Comparison of ENCODE assay signal across 27 cellular contexts in the genomic region with DNA sequence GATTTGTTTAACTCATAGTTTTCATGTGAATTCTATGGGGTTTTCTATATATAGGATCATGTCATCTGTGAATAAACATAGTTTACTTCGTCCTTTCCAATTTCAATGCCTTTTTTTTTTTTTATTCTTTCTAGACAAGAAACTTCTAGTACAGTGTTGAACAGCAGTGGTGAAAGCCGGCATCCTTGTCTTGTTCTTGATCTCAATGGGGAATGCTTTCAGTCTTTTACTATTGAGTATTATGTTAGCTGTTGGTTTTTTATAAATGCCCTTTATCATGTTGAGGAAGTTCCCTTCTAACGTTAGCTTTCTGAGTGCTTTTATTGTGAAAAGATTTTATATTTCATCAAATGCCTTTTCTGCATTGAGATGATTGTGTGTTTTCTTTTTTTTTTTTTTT.
"Had no signal": no experiment of that assay in that cellular context is flagged by ENCODE, and none has a peak within 500 bp of the region (broad histone marks: within the 10 kb centered on the region; RNA-seq: fewer than 3 reads in every experiment).

No MANE protein-coding gene starts in this region.

- DNase-seq: activated CD4-positive, alpha-beta memory T cell treated with anti-CD3 and anti-CD28 coated beads for 36 hours; activated CD4-positive, alpha-beta T cell treated with anti-CD3 and anti-CD28 coated beads, Interleukin-2, amount 10 ng/mL, durations not matched to agents 24 days and 14 days; activated CD4-positive, CD25-positive, alpha-beta regulatory T cell treated with anti-CD3 and anti-CD28 coated beads, Interleukin-2, amount 50 U/mL, for 72 hours; activated CD8-positive, alpha-beta memory T cell treated with anti-CD3 and anti-CD28 coated beads, Interleukin-2, amount 50 U/mL, for 48 hours; activated naive CD8-positive, alpha-beta T cell treated with anti-CD3 and anti-CD28 coated beads, Interleukin-2, amount 50 U/mL, for 24 hours; activated T-cell treated with anti-CD3 and anti-CD28 coated beads, Interleukin-2, amount 50 U/mL, for 24 hours; colonic mucosa; effector CD8-positive, alpha-beta T cell; esophagus squamous epithelium; left lung; lower lobe of right lung; mesendoderm; mucosa of descending colon; pancreas; stimulated activated CD4-positive, alpha-beta T cell treated with anti-CD3 and anti-CD28 coated beads, Interleukin-15, amount 100 ng/mL, for 24 hours; stimulated activated CD4-positive, alpha-beta T cell treated with anti-CD3 and anti-CD28 coated beads, Interleukin-2, amount 100 ng/mL, for 24 hours; stimulated activated naive CD4-positive, alpha-beta T cell; tibial artery; upper lobe of right lung; WERI-Rb-1 had no signal

- H3K36me3 Mint-ChIP-seq: activated CD4-positive, alpha-beta memory T cell treated with anti-CD3 and anti-CD28 coated beads for 36 hours; activated naive CD4-positive, alpha-beta T cell treated with anti-CD3 and anti-CD28 coated beads, Interleukin-2, amount 50 U/mL, for 24 hours; natural killer cell treated with Interleukin-12 subunit alpha and Interleukin-12 subunit beta and Interleukin-15 and Interleukin-18, amount 100 ng/mL, for 72 hours had no signal

- H3K27me3 ChIP-seq: colonic mucosa, esophagus squamous epithelium, left lung, neutrophil, pancreas, right atrium auricular region, suprapubic skin, tibial artery, upper lobe of right lung had no signal

- H3K4me3 Mint-ChIP-seq: activated CD4-positive, alpha-beta memory T cell treated with anti-CD3 and anti-CD28 coated beads for 36 hours; activated CD4-positive, alpha-beta T cell treated with anti-CD3 and anti-CD28 coated beads, Interleukin-2, amount 10 ng/mL, durations not matched to agents 24 days and 14 days; activated naive CD4-positive, alpha-beta T cell treated with anti-CD3 and anti-CD28 coated beads, Interleukin-2, amount 50 U/mL, for 24 hours; activated naive CD8-positive, alpha-beta T cell treated with anti-CD3 and anti-CD28 coated beads, Interleukin-2, amount 50 U/mL, for 24 hours; activated T-cell treated with anti-CD3 and anti-CD28 coated beads, Interleukin-2, amount 50 U/mL, for 24 hours; activated T-helper 17 cell treated with anti-CD3 and anti-CD28 coated beads, Interleukin-2, amount 50 U/mL, for 72 hours; central memory CD8-positive, alpha-beta T cell; natural killer cell treated with Interleukin-12 subunit alpha and Interleukin-12 subunit beta and Interleukin-15 and Interleukin-18, amount 100 ng/mL, for 72 hours had no signal

- H3K9me3 ChIP-seq: colonic mucosa, esophagus squamous epithelium, left lung, lower lobe of right lung, mucosa of descending colon, neutrophil, pancreas, right atrium auricular region, suprapubic skin, tibial artery, upper lobe of right lung had no signal

- H3K4me1 ChIP-seq: colonic mucosa had no signal

- H3K36me3 ChIP-seq: colonic mucosa, esophagus squamous epithelium, left lung, lower lobe of right lung, pancreas, right atrium auricular region, suprapubic skin, tibial artery, upper lobe of right lung, WERI-Rb-1 had no signal

- H3K27me3 Mint-ChIP-seq: activated CD4-positive, alpha-beta memory T cell treated with anti-CD3 and anti-CD28 coated beads for 36 hours; activated CD4-positive, alpha-beta T cell treated with anti-CD3 and anti-CD28 coated beads, Interleukin-2, amount 10 ng/mL, durations not matched to agents 24 days and 14 days; activated naive CD4-positive, alpha-beta T cell treated with anti-CD3 and anti-CD28 coated beads, Interleukin-2, amount 50 U/mL, for 24 hours; activated naive CD8-positive, alpha-beta T cell treated with anti-CD3 and anti-CD28 coated beads, Interleukin-2, amount 50 U/mL, for 24 hours; activated T-cell treated with anti-CD3 and anti-CD28 coated beads, Interleukin-2, amount 50 U/mL, for 24 hours; activated T-helper 17 cell treated with anti-CD3 and anti-CD28 coated beads, Interleukin-2, amount 50 U/mL, for 72 hours; central memory CD8-positive, alpha-beta T cell; natural killer cell treated with Interleukin-12 subunit alpha and Interleukin-12 subunit beta and Interleukin-15 and Interleukin-18, amount 100 ng/mL, for 72 hours had no signal

- H3K27ac Mint-ChIP-seq: activated CD4-positive, alpha-beta memory T cell treated with anti-CD3 and anti-CD28 coated beads for 36 hours; activated CD4-positive, alpha-beta T cell treated with anti-CD3 and anti-CD28 coated beads, Interleukin-2, amount 10 ng/mL, durations not matched to agents 24 days and 14 days; activated naive CD8-positive, alpha-beta T cell treated with anti-CD3 and anti-CD28 coated beads, Interleukin-2, amount 50 U/mL, for 24 hours; activated T-cell treated with anti-CD3 and anti-CD28 coated beads, Interleukin-2, amount 50 U/mL, for 24 hours; natural killer cell treated with Interleukin-12 subunit alpha and Interleukin-12 subunit beta and Interleukin-15 and Interleukin-18, amount 100 ng/mL, for 72 hours had no signal

- H3K9me3 Mint-ChIP-seq: activated CD4-positive, alpha-beta memory T cell treated with anti-CD3 and anti-CD28 coated beads for 36 hours; activated CD4-positive, alpha-beta T cell treated with anti-CD3 and anti-CD28 coated beads, Interleukin-2, amount 10 ng/mL, durations not matched to agents 24 days and 14 days; activated naive CD4-positive, alpha-beta T cell treated with anti-CD3 and anti-CD28 coated beads, Interleukin-2, amount 50 U/mL, for 24 hours; activated naive CD8-positive, alpha-beta T cell treated with anti-CD3 and anti-CD28 coated beads, Interleukin-2, amount 50 U/mL, for 24 hours; activated T-cell treated with anti-CD3 and anti-CD28 coated beads, Interleukin-2, amount 50 U/mL, for 24 hours; activated T-helper 17 cell treated with anti-CD3 and anti-CD28 coated beads, Interleukin-2, amount 50 U/mL, for 72 hours; central memory CD8-positive, alpha-beta T cell; natural killer cell treated with Interleukin-12 subunit alpha and Interleukin-12 subunit beta and Interleukin-15 and Interleukin-18, amount 100 ng/mL, for 72 hours had no signal

- H3K4me3 ChIP-seq: colonic mucosa, esophagus squamous epithelium, left lung, lower lobe of right lung, mucosa of descending colon, pancreas, right atrium auricular region, suprapubic skin, tibial artery, upper lobe of right lung had no signal
